8 cellular contexts compared by ENCODE assay signal in genomic region chr3:172102123-172102882, GRCh38.
DNase-seq lines count a peak whose midpoint lies in the region; ATAC-seq, FAIRE-seq and TF ChIP-seq lines count a peak whose summit lies in the region.

No MANE protein-coding gene starts in this region.

- peak overlapping the region; percentile 84 for H3K27ac Mint-ChIP-seq in CD8-positive, alpha-beta T cell

- H3K36me3 ChIP-seq in CD8-positive, alpha-beta T cell (ENCODE audit: insufficient read depth, low read length): no peaks in the 10 kb centered on the region
- H3K36me3 ChIP-seq in keratinocyte (ENCODE audit: control insufficient read depth in 2 of 2, extremely low read depth in 1 of 2, insufficient read depth in 2 of 2, low read length in 2 of 2) (peaks cover 0 to 6% of the 10 kb centered on the region in 2 experiments), A673 (ENCODE audit: insufficient read depth, low read length, poor library complexity, severe bottlenecking) (no peaks in the 10 kb centered on the region), MG63 (peaks cover 24% of the 10 kb centered on the region)

- peak overlapping the region; percentile 56 for H3K4me3 Mint-ChIP-seq in CD8-positive, alpha-beta T cell

- peak overlapping the region; percentile 64 for H3K9ac ChIP-seq in keratinocyte (ENCODE audit: control insufficient read depth, extremely low read depth, insufficient read depth, low read length)

- H2AFZ ChIP-seq in keratinocyte (ENCODE audit: control insufficient read depth, low read length): no peak overlapping the region

- peaks cover 2% of the 10 kb centered on the region for H3K27me3 Mint-ChIP-seq in CD8-positive, alpha-beta T cell (ENCODE audit: low read depth)

- peaks cover 72% of the 10 kb centered on the region for H3K79me2 ChIP-seq in keratinocyte (ENCODE audit: control insufficient read depth, insufficient read depth, low read length)

- no peak overlapping the region for H3K27ac ChIP-seq in CD8-positive, alpha-beta T cell (ENCODE audit: low read depth, low read length)
- H3K27ac ChIP-seq in keratinocyte (ENCODE audit: control insufficient read depth, insufficient read depth, low read length) (peak overlapping the region; percentile 90), A673 (ENCODE audit: low read depth, low read length, poor library complexity, severe bottlenecking) (no peak overlapping the region)

- no peaks in the 10 kb centered on the region for H4K20me1 ChIP-seq in keratinocyte (ENCODE audit: control insufficient read depth, extremely low read depth, insufficient read depth, low read length)

- H3K36me3 Mint-ChIP-seq in CD8-positive, alpha-beta T cell: no peaks in the 10 kb centered on the region

- no peaks in the 10 kb centered on the region for H3K9me3 Mint-ChIP-seq in CD8-positive, alpha-beta T cell

- H3K9me3 ChIP-seq in CD8-positive, alpha-beta T cell (ENCODE audit: low read length): no peaks in the 10 kb centered on the region
- H3K9me3 ChIP-seq in keratinocyte (ENCODE audit: control insufficient read depth, low read depth, low read length) (no peaks in the 10 kb centered on the region), A673 (ENCODE audit: low read depth, low read length, poor library complexity, severe bottlenecking) (no peaks in the 10 kb centered on the region), MG63 (no peaks in the 10 kb centered on the region)

- H3K9me1 ChIP-seq in keratinocyte (ENCODE audit: control insufficient read depth, extremely low read depth, insufficient read depth, low read length): no peaks in the 10 kb centered on the region

- FAIRE-seq in keratinocyte (lab: Jason Lieb, UNC): no peak

- peak; percentile 73 for ATAC-seq in CD8-positive, alpha-beta T cell
- peak; percentile 34 for ATAC-seq in GM21576 (IDR thresholded peaks at IDR 0.05; ENCODE audit: unreplicated experiment)

- CTCF ChIA-PET in CD8-positive, alpha-beta T cell (lab: Charles Lee): interaction anchor here (1.4 to 4.5 kb wide), 3 partner anchors 64 to 230 kb away, joined by 4 to 13 read pairs (median 9); no protein-coding TSS in a partner anchor
- CTCF ChIA-PET in A673 (lab: Charles Lee): no interaction called here

- peak overlapping the region; percentile 3 for H3K4me3 ChIP-seq in CD8-positive, alpha-beta T cell (ENCODE audit: low read depth, low read length)
- H3K4me3 ChIP-seq in keratinocyte (ENCODE audit: control insufficient read depth in 2 of 3, extremely low read depth in 1 of 3, insufficient read depth in 2 of 3, low read depth in 1 of 3, low read length in 3 of 3) (peak overlapping the region in 2 of 3 experiments; percentile 39 to 57), A673 (ENCODE audit: low read depth, low read length, poor library complexity, severe bottlenecking) (no peak overlapping the region), MG63 (no peak overlapping the region)

- dilution Hi-C loops in keratinocyte (cut with MboI; ENCODE audit: extremely low pct_ligation_motif_present, low sequenced_read_pairs): no loop called here

- DNase-seq in CD8-positive, alpha-beta T cell: peak in 6 of 7 experiments; percentile 27 to 66 (median 44)
- peak; percentile 23 for DNase-seq in T-helper 9 cell
- DNase-seq in keratinocyte (ENCODE audit: low read depth, low spot score): no peak
- no peak for DNase-seq in HT-29 (ENCODE audit: low spot score)
- no peak for DNase-seq in A673 (ENCODE audit: low spot score)
- DNase-seq in MG63: no peak
- no peak for DNase-seq in DMS79 treated with DMSO at 0.1 percent for 48 hours (lab: John Stamatoyannopoulos, UW)

- intact Hi-C loops in CD8-positive, alpha-beta T cell (cut with DNase I, micrococcal nuclease): loop anchor here in 1 of 2 experiments (10.0 kb wide), 1 partner anchor 652 kb away; the partner anchor contains the start of gene ECT2
- intact Hi-C loops in A673 (cut with micrococcal nuclease; ENCODE audit: unreplicated experiment): no loop called here

- TF ChIP-seq CTCF in CD8-positive, alpha-beta T cell (IDR thresholded peaks at IDR 0.05): no peak
- TF ChIP-seq CTCF in keratinocyte (optimal IDR thresholded peaks at IDR 0.05 in 1 of 3, IDR thresholded peaks at IDR 0.05 in 1 of 3, conservative IDR thresholded peaks at IDR 0.05 in 1 of 3; ENCODE audit: extremely low read depth in 1 of 3, insufficient read depth in 2 of 3, low read length in 3 of 3): no peak
- no peak for TF ChIP-seq CTCF in A673 (conservative IDR thresholded peaks at IDR 0.05; ENCODE audit: low read depth, low read length)

- peak overlapping the region; percentile 88 for H3K4me2 ChIP-seq in keratinocyte (ENCODE audit: control insufficient read depth, extremely low read depth, insufficient read depth, low read depth, low read length)

- POLR2A ChIA-PET in CD8-positive, alpha-beta T cell (lab: Charles Lee): interaction anchor here (0.7 to 2.0 kb wide), 3 partner anchors 11 to 37 kb away, joined by 3 to 8 read pairs (median 6); no protein-coding TSS in a partner anchor
- POLR2A ChIA-PET in A673 (lab: Charles Lee; ENCODE audit: low non-redundant PET): no interaction called here

- H3K4me1 Mint-ChIP-seq in CD8-positive, alpha-beta T cell (ENCODE audit: low read depth): peaks cover 81% of the 10 kb centered on the region

- H3K4me1 ChIP-seq in CD8-positive, alpha-beta T cell (ENCODE audit: insufficient read depth, low read length): peaks cover 73% of the 10 kb centered on the region
- H3K4me1 ChIP-seq in keratinocyte (ENCODE audit: control insufficient read depth, extremely low read depth, insufficient read depth, low read length) (peaks cover 47% of the 10 kb centered on the region), A673 (ENCODE audit: insufficient read depth, low read length, poor library complexity, severe bottlenecking) (peaks cover 29% of the 10 kb centered on the region)

- no peaks in the 10 kb centered on the region for H3K27me3 ChIP-seq in CD8-positive, alpha-beta T cell (ENCODE audit: insufficient read depth, low read length)
- H3K27me3 ChIP-seq in keratinocyte (ENCODE audit: control insufficient read depth, extremely low read depth, insufficient read depth, low read length): no peaks in the 10 kb centered on the region
- H3K27me3 ChIP-seq in A673 (replicated peaks; ENCODE audit: insufficient read depth, low read depth, low read length, poor library complexity): no peaks in the 10 kb centered on the region
- no peaks in the 10 kb centered on the region for H3K27me3 ChIP-seq in MG63

- BruUV-seq in A673 (replicated peaks; lab: Mats Ljungman, UMichigan): no TSS peak

Comparison
In these comparisons a context has a peak if more than half of its experiments do, and no peak if none do; other contexts are left out.
1. DNase-seq: peak in CD8-positive, alpha-beta T cell (6 of 7) and T-helper 9 cell (single experiment); none in keratinocyte (single experiment), HT-29 (single experiment), A673 (single experiment), MG63 (single experiment) and DMS79 treated with DMSO at 0.1 percent for 48 hours (single experiment).
2. H3K4me3 ChIP-seq: peak in CD8-positive, alpha-beta T cell (single experiment) and keratinocyte (2 of 3); none in A673 (single experiment) and MG63 (single experiment).